In the genomic region with DNA sequence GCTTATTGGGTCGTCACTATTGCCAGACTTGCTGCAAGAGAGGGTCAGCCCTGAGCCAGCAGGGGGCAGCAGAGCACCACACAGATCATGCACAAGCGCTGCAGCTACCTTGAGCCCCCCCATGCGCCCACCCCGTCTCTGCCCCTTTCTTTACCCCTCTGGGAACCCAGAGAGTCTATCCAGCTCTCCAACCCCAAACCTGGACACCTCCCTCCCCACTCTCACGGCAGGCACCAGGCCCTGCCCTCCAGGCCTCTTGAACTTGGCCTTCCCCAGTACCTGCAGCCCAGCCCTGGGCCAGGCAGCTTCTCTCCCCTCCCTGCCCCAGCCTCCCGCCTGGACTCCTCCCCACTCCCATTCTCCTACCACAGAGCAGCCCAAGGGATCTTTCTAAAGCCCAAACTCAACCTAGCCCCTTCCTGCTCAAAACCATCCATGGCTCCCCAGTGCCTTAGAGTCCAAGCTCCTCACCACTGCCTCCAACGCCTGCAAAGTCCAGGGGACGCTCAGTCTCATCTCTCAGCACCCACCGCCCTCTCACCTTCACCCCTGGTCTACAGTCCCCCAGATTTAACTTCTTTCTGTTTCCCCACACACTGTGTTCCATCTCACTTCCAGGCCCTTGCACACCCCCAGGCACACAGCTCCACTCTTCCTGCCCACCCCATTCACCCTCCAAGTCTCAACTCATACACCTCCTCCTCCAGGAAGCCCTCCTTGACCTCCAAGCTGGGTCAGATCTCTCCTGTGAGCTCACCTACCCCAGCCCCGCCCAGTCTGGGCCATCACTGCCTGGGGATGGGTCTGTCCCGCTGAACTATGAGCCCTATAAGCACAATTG, we compare ENCODE assay signal across 9 cellular contexts. TPM values are rescaled to one million over a fixed set of nuclear protein-coding genes. Genes with fewer than 3 reads are reported as not detected.
DNase-seq lines count a peak whose midpoint lies in the region; ATAC-seq and TF ChIP-seq lines count a peak whose summit lies in the region.
"Had no signal": no experiment of that assay in that cellular context is flagged by ENCODE, and none has a peak within 500 bp of the region (broad histone marks: within the 10 kb centered on the region; RNA-seq: fewer than 3 reads in every experiment).

No MANE protein-coding gene starts in this region.

- peak overlapping the region; percentile 36 for H3K27ac ChIP-seq in lower lobe of right lung

- H3K4me3 ChIP-seq in GM12875 (ENCODE audit: low read depth, low read length): no peak overlapping the region
- no peak overlapping the region for H3K4me3 ChIP-seq in lower lobe of right lung

- CTCF ChIA-PET in activated CD4-positive, alpha-beta T cell treated with anti-CD3 and anti-CD28 coated beads, Interleukin-2, amount 10 ng/mL, durations not matched to agents 7 days and 5 days (lab: Charles Lee): interaction anchor here (0.6 to 4.1 kb wide), 15 partner anchors 9 to 454 kb away, joined by 3 to 34 read pairs (median 4); a partner anchor contains a TSS

- intact Hi-C loops in lower lobe of right lung (cut with DNase I): no loop called here

- peaks cover 36% of the 10 kb centered on the region for H3K4me1 Mint-ChIP-seq in activated CD4-positive, alpha-beta T cell treated with anti-CD3 and anti-CD28 coated beads, Interleukin-2, amount 10 ng/mL, durations not matched to agents 7 days and 5 days

- H3K27me3 ChIP-seq in lower lobe of right lung (ENCODE audit: low read depth): no peaks in the 10 kb centered on the region

- peak; percentile 36 for DNase-seq in 8988T
- DNase-seq in NCI-H2227 treated with DMSO at 0.1 percent for 48 hours (lab: John Stamatoyannopoulos, UW): peak; percentile 48
- DNase-seq in activated CD4-positive, alpha-beta T cell treated with anti-CD3 and anti-CD28 coated beads, Interleukin-2, amount 10 ng/mL, durations not matched to agents 7 days and 5 days: peak; percentile 80
- DNase-seq in dedifferentiated amniotic fluid mesenchymal stem cell (ENCODE audit: extremely low spot score): peak; percentile 47
- peak; percentile 84 for DNase-seq in lower lobe of right lung
- DNase-seq in stimulated activated CD8-positive, alpha-beta memory T cell treated with anti-CD3 and anti-CD28 coated beads, Interleukin-12 subunit alpha, Interleukin-12 subunit beta, amount 100 ng/mL, for 24 hours (ENCODE audit: extremely low read depth): peak; percentile 31

- no peaks in the 10 kb centered on the region for H3K36me3 ChIP-seq in lower lobe of right lung

- no peaks in the 10 kb centered on the region for H3K36me3 Mint-ChIP-seq in activated CD4-positive, alpha-beta T cell treated with anti-CD3 and anti-CD28 coated beads, Interleukin-2, amount 10 ng/mL, durations not matched to agents 7 days and 5 days (ENCODE audit: low read depth)

- ATAC-seq in lower lobe of right lung: peak; percentile 51 to 72
- ATAC-seq in HG02970 (IDR thresholded peaks at IDR 0.05; ENCODE audit: low FRiP score, unreplicated experiment): no peak

- H3K27me3 Mint-ChIP-seq in activated CD4-positive, alpha-beta T cell treated with anti-CD3 and anti-CD28 coated beads, Interleukin-2, amount 10 ng/mL, durations not matched to agents 7 days and 5 days: peaks cover 13% of the 10 kb centered on the region

- TF ChIP-seq CTCF in GM12875 (IDR thresholded peaks at IDR 0.05; ENCODE audit: borderline replicate concordance, insufficient read depth, low read depth, low read length): peak; percentile 95
- TF ChIP-seq CTCF in lower lobe of right lung (IDR thresholded peaks at IDR 0.05): peak; percentile 94

- POLR2A ChIA-PET in activated CD4-positive, alpha-beta T cell treated with anti-CD3 and anti-CD28 coated beads, Interleukin-2, amount 10 ng/mL, durations not matched to agents 7 days and 5 days (lab: Charles Lee): no interaction called here

- no peaks in the 10 kb centered on the region for H3K9me3 ChIP-seq in lower lobe of right lung

- peaks cover 70% of the 10 kb centered on the region for H3K4me1 ChIP-seq in lower lobe of right lung

- peak overlapping the region; percentile 17 for H3K27ac Mint-ChIP-seq in activated CD4-positive, alpha-beta T cell treated with anti-CD3 and anti-CD28 coated beads, Interleukin-2, amount 10 ng/mL, durations not matched to agents 7 days and 5 days

- H3K9me3 Mint-ChIP-seq in activated CD4-positive, alpha-beta T cell treated with anti-CD3 and anti-CD28 coated beads, Interleukin-2, amount 10 ng/mL, durations not matched to agents 7 days and 5 days: no peaks in the 10 kb centered on the region

- no peak overlapping the region for H3K4me3 Mint-ChIP-seq in activated CD4-positive, alpha-beta T cell treated with anti-CD3 and anti-CD28 coated beads, Interleukin-2, amount 10 ng/mL, durations not matched to agents 7 days and 5 days

RNA-seq across cellular contexts. Expression of a gene that starts 9.4 kb away (rescaled TPM):
- total RNA-seq in activated CD4-positive, alpha-beta T cell treated with anti-CD3 and anti-CD28 coated beads, Interleukin-2, amount 10 ng/mL, durations not matched to agents 7 days and 5 days: not detected
- total RNA-seq in lower lobe of right lung: not detected
- total RNA-seq: urinary bladder had no signal

RNA-seq across cellular contexts. Expression of a gene that starts 18.2 kb away (rescaled TPM):
- under 1 TPM in 1 of 2 experiments, not detected in 1; 0.23 TPM for total RNA-seq in activated CD4-positive, alpha-beta T cell treated with anti-CD3 and anti-CD28 coated beads, Interleukin-2, amount 10 ng/mL, durations not matched to agents 7 days and 5 days
- 7.7 TPM for total RNA-seq in lower lobe of right lung

RNA-seq across cellular contexts. Expression of a gene that starts 45.8 kb away (rescaled TPM):
- total RNA-seq in activated CD4-positive, alpha-beta T cell treated with anti-CD3 and anti-CD28 coated beads, Interleukin-2, amount 10 ng/mL, durations not matched to agents 7 days and 5 days: 1 to 10 TPM; 1.9 TPM
- 35.0 TPM for total RNA-seq in lower lobe of right lung

RNA-seq across cellular contexts. Expression of a gene that starts 59.0 kb away (rescaled TPM):
- total RNA-seq in activated CD4-positive, alpha-beta T cell treated with anti-CD3 and anti-CD28 coated beads, Interleukin-2, amount 10 ng/mL, durations not matched to agents 7 days and 5 days: 10 to 100 TPM; 38.7 to 40.2 TPM
- total RNA-seq in lower lobe of right lung: 41.0 TPM

Comparison
In these comparisons a context has a peak if more than half of its experiments do, and no peak if none do; other contexts are left out.
1. DNase-seq: peak in every context shown above with its lines; median percentile 84 in lower lobe of right lung; 80 in activated CD4-positive, alpha-beta T cell treated with anti-CD3 and anti-CD28 coated beads, Interleukin-2, amount 10 ng/mL, durations not matched to agents 7 days and 5 days; 48 in NCI-H2227 treated with DMSO at 0.1 percent for 48 hours; 47 in dedifferentiated amniotic fluid mesenchymal stem cell; 36 in 8988T; 31 in stimulated activated CD8-positive, alpha-beta memory T cell treated with anti-CD3 and anti-CD28 coated beads, Interleukin-12 subunit alpha, Interleukin-12 subunit beta, amount 100 ng/mL, for 24 hours.
2. RNA of a gene that starts 45.8 kb away (total RNA-seq): 35.0 TPM in lower lobe of right lung (single experiment); 1.9 TPM in activated CD4-positive, alpha-beta T cell treated with anti-CD3 and anti-CD28 coated beads, Interleukin-2, amount 10 ng/mL, durations not matched to agents 7 days and 5 days; every median in the first group is over 10 times any median in the second.